13 cellular contexts compared by ENCODE assay signal in genomic region chrX:110081740-110082139, GRCh38.
A peak's percentile ranks its signal among the peaks of the same experiment; 100 is the strongest.
DNase-seq lines count a peak whose midpoint lies in the region; ATAC-seq, FAIRE-seq and TF ChIP-seq lines count a peak whose summit lies in the region.
"Had no signal": no experiment of that assay in that cellular context is flagged by ENCODE, and none has a peak within 500 bp of the region (broad histone marks: within the 10 kb centered on the region; RNA-seq: fewer than 3 reads in every experiment).

No MANE protein-coding gene starts in this region.

- H3K9me3 ChIP-seq in keratinocyte (ENCODE audit: control insufficient read depth, low read depth, low read length) (no peaks in the 10 kb centered on the region), tibial artery (no peaks in the 10 kb centered on the region), colonic mucosa (no peaks in the 10 kb centered on the region)
- H3K9me3 ChIP-seq: thyroid gland had no signal

- DNase-seq in DMS 273 (lab: John Stamatoyannopoulos, UW; ENCODE audit: unreplicated experiment) (peak; percentile 7), DMS 273 treated with DMSO at 0.1 percent for 48 hours (lab: John Stamatoyannopoulos, UW) (no peak), choroid plexus epithelial cell (ENCODE audit: low read depth) (peak; percentile 41), keratinocyte (ENCODE audit: low read depth, low spot score) (no peak), tibial artery (peak; percentile 26 to 64), colonic mucosa (no peak), GOT3 (lab: John Stamatoyannopoulos, UW) (no peak)
- DNase-seq: 8988T; activated CD4-positive, CD25-positive, alpha-beta regulatory T cell; SHP77 treated with DMSO at 0.1 percent for 48 hours; stimulated activated CD4-positive, alpha-beta T cell treated with anti-CD3 and anti-CD28 coated beads, Interleukin-4, amount 100 ng/mL, for 4 hours; thyroid gland had no signal

- H3K4me3 ChIP-seq in choroid plexus epithelial cell (ENCODE audit: low read depth, low read length) (no peak overlapping the region), keratinocyte (ENCODE audit: control insufficient read depth in 2 of 3, extremely low read depth in 1 of 3, insufficient read depth in 2 of 3, low read depth in 1 of 3, low read length in 3 of 3) (no peak overlapping the region), tibial artery (no peak overlapping the region), colonic mucosa (no peak overlapping the region)
- H3K4me3 ChIP-seq: thyroid gland had no signal

- no peaks in the 10 kb centered on the region for H3K79me2 ChIP-seq in keratinocyte (ENCODE audit: control insufficient read depth, insufficient read depth, low read length)

- no peaks in the 10 kb centered on the region for H4K20me1 ChIP-seq in keratinocyte (ENCODE audit: control insufficient read depth, extremely low read depth, insufficient read depth, low read length)

- H3K4me1 ChIP-seq in keratinocyte (ENCODE audit: control insufficient read depth, extremely low read depth, insufficient read depth, low read length) (peaks cover 36% of the 10 kb centered on the region), tibial artery (peaks cover 0 to 35% (median 7%) of the 10 kb centered on the region in 4 donors), colonic mucosa (no peaks in the 10 kb centered on the region)

- no peak for ATAC-seq in GM19463 (IDR thresholded peaks at IDR 0.05; ENCODE audit: unreplicated experiment)

- no peaks in the 10 kb centered on the region for H3K9me1 ChIP-seq in keratinocyte (ENCODE audit: control insufficient read depth, extremely low read depth, insufficient read depth, low read length)

- H3K27ac ChIP-seq in keratinocyte (ENCODE audit: control insufficient read depth, insufficient read depth, low read length) (peak overlapping the region; percentile 87), tibial artery (peak overlapping the region; percentile 37 to 53), colonic mucosa (no peak overlapping the region)

- peak overlapping the region; percentile 29 for H3K4me2 ChIP-seq in keratinocyte (ENCODE audit: control insufficient read depth, extremely low read depth, insufficient read depth, low read depth, low read length)

- dilution Hi-C loops in keratinocyte (cut with MboI; ENCODE audit: extremely low pct_ligation_motif_present, low sequenced_read_pairs): no loop called here

- H3K27me3 ChIP-seq in keratinocyte (ENCODE audit: control insufficient read depth, extremely low read depth, insufficient read depth, low read length) (no peaks in the 10 kb centered on the region), tibial artery (no peaks in the 10 kb centered on the region), colonic mucosa (no peaks in the 10 kb centered on the region)
- H3K27me3 ChIP-seq: thyroid gland had no signal

- intact Hi-C loops in tibial artery (cut with DNase I; ENCODE audit: low total_unique reads): no loop called here
- intact Hi-C loops in colonic mucosa (cut with DNase I): no loop called here

- no peak for FAIRE-seq in keratinocyte (lab: Jason Lieb, UNC)

- TF ChIP-seq CTCF in choroid plexus epithelial cell (conservative IDR thresholded peaks at IDR 0.05; ENCODE audit: low read depth, low read length): no peak
- no peak for TF ChIP-seq CTCF in keratinocyte (optimal IDR thresholded peaks at IDR 0.05 in 1 of 3, IDR thresholded peaks at IDR 0.05 in 1 of 3, conservative IDR thresholded peaks at IDR 0.05 in 1 of 3; ENCODE audit: extremely low read depth in 1 of 3, insufficient read depth in 2 of 3, low read length in 3 of 3)
- no peak for TF ChIP-seq CTCF in tibial artery (IDR thresholded peaks at IDR 0.05)
- no peak for TF ChIP-seq CTCF in colonic mucosa (IDR thresholded peaks at IDR 0.05)

- H2AFZ ChIP-seq in keratinocyte (ENCODE audit: control insufficient read depth, low read length): no peak overlapping the region

- H3K36me3 ChIP-seq in keratinocyte (ENCODE audit: control insufficient read depth in 2 of 2, extremely low read depth in 1 of 2, insufficient read depth in 2 of 2, low read length in 2 of 2) (no peaks in the 10 kb centered on the region), tibial artery (no peaks in the 10 kb centered on the region), colonic mucosa (no peaks in the 10 kb centered on the region)
- H3K36me3 ChIP-seq: thyroid gland had no signal

- H3K9ac ChIP-seq in keratinocyte (ENCODE audit: control insufficient read depth, extremely low read depth, insufficient read depth, low read length) (peak overlapping the region; percentile 60), colonic mucosa (ENCODE audit: low read depth in 2 of 2, low read length in 2 of 2) (no peak overlapping the region)

Comparison
In these comparisons a context has a peak if more than half of its experiments do, and no peak if none do; other contexts are left out.
1. DNase-seq: peak in DMS 273 (single experiment), choroid plexus epithelial cell (single experiment) and tibial artery (2 of 2); none in DMS 273 treated with DMSO at 0.1 percent for 48 hours (single experiment), keratinocyte (single experiment), colonic mucosa (single experiment) and GOT3 (single experiment).